Comparison of ENCODE assay signal across 24 cellular contexts in the genomic region with DNA sequence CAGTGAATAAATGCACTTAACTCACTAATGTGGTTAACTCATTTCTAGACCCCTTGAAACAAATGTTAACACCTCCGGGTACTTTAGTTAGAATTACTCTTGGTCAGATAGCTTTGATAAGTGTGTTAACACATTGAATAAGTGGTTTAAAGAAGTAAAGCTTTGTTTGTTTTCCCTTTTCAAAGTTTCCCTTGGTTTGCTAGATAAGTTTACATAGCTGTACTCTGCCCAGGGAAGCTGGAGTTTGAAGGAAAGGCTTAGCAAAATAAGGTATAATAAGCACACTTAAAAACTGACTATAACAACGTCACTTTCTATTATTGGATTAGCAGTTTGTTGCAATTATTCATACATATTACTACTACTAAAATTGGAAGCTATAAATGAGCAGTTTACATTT.
"Had no signal": no experiment of that assay in that cellular context is flagged by ENCODE, and none has a peak within 500 bp of the region (broad histone marks: within the 10 kb centered on the region; RNA-seq: fewer than 3 reads in every experiment).

No MANE protein-coding gene starts in this region.

- H3K36me3 ChIP-seq: left ventricle myocardium inferior, neural progenitor cell, ovary, right atrium auricular region, right lobe of liver, suprapubic skin, thoracic aorta, tibial artery, upper lobe of right lung had no signal

- H3K4me3 ChIP-seq: left ventricle myocardium inferior, neural progenitor cell, ovary, right atrium auricular region, right lobe of liver, skin epidermis, suprapubic skin, thoracic aorta, tibial artery, upper lobe of right lung had no signal

- H3K9me3 ChIP-seq: left ventricle myocardium inferior, ovary, right atrium auricular region, right lobe of liver, suprapubic skin, thoracic aorta, tibial artery, upper lobe of right lung had no signal

- ATAC-seq: left colon; natural killer cell; right lobe of liver; stimulated activated naive B cell treated with anti-CD40 and anti-IgM and Interleukin-4, amounts not matched to agents 10 μg/mL and 1 μg/mL and 100 μg/mL, for 72 hours; upper lobe of right lung had no signal

- H3K4me1 ChIP-seq: left ventricle myocardium inferior, right atrium auricular region, right lobe of liver, suprapubic skin, tibial artery, upper lobe of right lung had no signal

- H3K4me2 ChIP-seq: neural progenitor cell had no signal

- H3K27me3 ChIP-seq: neural progenitor cell, ovary, right atrium auricular region, right lobe of liver, suprapubic skin, tibial artery, upper lobe of right lung had no signal

- DNase-seq: head of caudate nucleus; hypothalamus; immature natural killer cell; kidney; left colon; left ventricle myocardium inferior; naive B cell; natural killer cell; nephron progenitor cell; ovary; right lobe of liver; stimulated activated CD4-positive, alpha-beta T cell treated with anti-CD3 and anti-CD28 coated beads, Interleukin-12 subunit alpha, Interleukin-12 subunit beta, amount 100 ng/mL, for 4 hours; stimulated activated CD4-positive, alpha-beta T cell treated with anti-CD3 and anti-CD28 coated beads, Interleukin-15, amount 100 ng/mL, for 24 hours; stimulated activated CD4-positive, alpha-beta T cell treated with anti-CD3 and anti-CD28 coated beads, Interleukin-2, amount 100 ng/mL, for 24 hours; stimulated activated CD4-positive, alpha-beta T cell treated with anti-CD3 and anti-CD28 coated beads, Interleukin-4, amount 100 ng/mL, for 1 hour; stimulated activated naive B cell treated with anti-CD40 and anti-IgM and Interleukin-4, amounts not matched to agents 10 μg/mL and 1 μg/mL and 100 μg/mL, for 72 hours; tibial artery; trophoblast cell; upper lobe of right lung had no signal

- H3K9ac ChIP-seq: neural progenitor cell had no signal

- H2AFZ ChIP-seq: neural progenitor cell had no signal

- H3K27ac ChIP-seq: left ventricle myocardium inferior, neural progenitor cell, ovary, right atrium auricular region, right lobe of liver, skin epidermis, suprapubic skin, thoracic aorta, tibial artery, upper lobe of right lung had no signal
